Comparison of ENCODE assay signal across 8 cellular contexts in genomic region chr11:125091247-125091876, GRCh38. TPM values are rescaled to one million over a fixed set of nuclear protein-coding genes. Genes with fewer than 3 reads are reported as not detected.
A peak's percentile ranks its signal among the peaks of the same experiment; 100 is the strongest.
DNase-seq lines count a peak whose midpoint lies in the region; ATAC-seq and FAIRE-seq lines count a peak whose summit lies in the region.

No MANE protein-coding gene starts in this region.

- DNase-seq in EH (ENCODE audit: low read depth): peak; percentile 73
- DNase-seq in HT-29 (ENCODE audit: low spot score): peak; percentile 78
- peak; percentile 57 for DNase-seq in RKO (ENCODE audit: low spot score)
- peak; percentile 77 for DNase-seq in medulla oblongata (ENCODE audit: extremely low spot score)
- no peak for DNase-seq in activated naive CD4-positive, alpha-beta T cell treated with Interleukin-2 at 50 U/mL for 16 hours
- DNase-seq in activated CD4-positive, alpha-beta T cell treated with anti-CD3 and anti-CD28 coated beads for 1 hour: no peak

- FAIRE-seq in endometrium (lab: Jason Lieb, UNC): peak; percentile 83

- ATAC-seq in HG02870 (IDR thresholded peaks at IDR 0.05; ENCODE audit: unreplicated experiment): no peak

RNA-seq across cellular contexts. Expression of gene TMEM218, which starts 20.1 kb away (rescaled TPM):
- total RNA-seq in HT-29 (2014; rRNA removed; shearing (Covaris generic)): 20.9 and 26.1 TPM in 2 replicates

RNA-seq across cellular contexts. Expression of gene SLC37A2, which starts 28.3 kb away (rescaled TPM):
- total RNA-seq in HT-29 (2014; rRNA removed; shearing (Covaris generic)): 0.23 and 0.55 TPM in 2 replicates

Comparison
In these comparisons a context has a peak if more than half of its experiments do, and no peak if none do; other contexts are left out.
1. DNase-seq: peak in EH (single experiment), HT-29 (single experiment), RKO (single experiment) and medulla oblongata (single experiment); none in activated naive CD4-positive, alpha-beta T cell treated with Interleukin-2 at 50 U/mL for 16 hours (single experiment) and activated CD4-positive, alpha-beta T cell treated with anti-CD3 and anti-CD28 coated beads for 1 hour (single experiment).